8 cellular contexts compared by ENCODE assay signal in the genomic region with DNA sequence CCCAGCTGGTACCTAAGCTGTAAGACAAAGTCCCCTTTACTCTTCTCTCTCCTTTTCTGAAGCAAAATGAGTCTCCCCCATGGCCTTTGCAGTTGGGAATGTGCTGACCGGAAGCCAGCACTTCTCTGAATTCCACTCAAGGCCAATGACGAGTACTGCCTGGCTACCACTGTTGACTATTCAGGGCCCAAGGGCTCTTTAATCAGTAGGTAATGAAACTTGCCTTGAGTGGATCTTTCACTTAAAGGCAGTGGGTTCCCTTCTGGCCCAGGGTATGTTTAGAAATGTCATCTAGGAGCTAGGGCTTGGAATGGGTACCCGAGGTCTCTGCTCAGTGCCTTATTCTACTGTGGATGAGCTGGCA.
"Had no signal": no experiment of that assay in that cellular context is flagged by ENCODE, and none has a peak within 500 bp of the region (broad histone marks: within the 10 kb centered on the region; RNA-seq: fewer than 3 reads in every experiment).

No MANE protein-coding gene starts in this region.

- H3K9me3 ChIP-seq: HAP-1 had no signal

- H3K4me1 ChIP-seq: HAP-1 had no signal

- H3K4me3 ChIP-seq: GM23248, HAP-1 had no signal

- H3K9ac ChIP-seq: GM23248 had no signal

- H2AFZ ChIP-seq: GM23248 had no signal

- ATAC-seq: HCT116, HepG2 had no signal

- H3K27ac ChIP-seq: GM23248, HL-60 had no signal

- H3K36me3 ChIP-seq: HAP-1 had no signal

- FAIRE-seq: HepG2 had no signal

- DNase-seq: GM23248, GOT3, H7, HFFc6 had no signal
